Comparison of ENCODE assay signal across 8 cellular contexts in the genomic region with DNA sequence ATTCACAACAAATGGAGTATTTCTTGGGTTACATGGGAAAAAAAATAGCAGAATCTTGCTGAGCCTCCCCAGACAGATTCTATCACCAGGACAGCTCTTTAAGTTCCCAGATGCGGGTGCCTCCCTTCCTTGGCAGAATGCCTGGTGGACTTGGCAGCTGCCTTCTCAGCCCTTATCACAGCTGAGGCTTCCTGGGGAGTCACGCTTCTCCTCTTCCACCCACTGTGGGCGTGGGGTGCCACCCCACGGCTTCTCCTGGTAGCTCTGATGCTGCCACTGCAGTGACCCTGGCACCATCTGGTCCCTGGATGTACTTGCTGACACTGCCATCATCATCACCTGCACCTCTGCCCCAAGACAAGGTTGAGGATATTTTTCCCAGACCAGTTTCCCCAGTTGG. TPM values are rescaled to one million over a fixed set of nuclear protein-coding genes. Genes with fewer than 3 reads are reported as not detected.
DNase-seq lines count a peak whose midpoint lies in the region; ATAC-seq and TF ChIP-seq lines count a peak whose summit lies in the region.

No MANE protein-coding gene starts in this region.

- peak; percentile 82 to 92 for ATAC-seq in naive B cell (ENCODE audit: low read depth in 2 of 2)

- no peak overlapping the region for H2BK5ac ChIP-seq in mesenchymal stem cell (ENCODE audit: low read depth, low read length, poor library complexity, severe bottlenecking)

- POLR2A ChIA-PET in HEK293 (lab: Yijun Ruan, JAX), result interaction anchor here (0.6 kb wide), 1 partner anchor 21 kb away, joined by 4 read pairs; no protein-coding TSS in a partner anchor

- TF ChIP-seq CTCF in GM13977 (IDR thresholded peaks at IDR 0.05; ENCODE audit: extremely low read depth, insufficient read depth, missing control alignments) (peak; percentile 71), HEK293 (tag by site-specific recombination; IDR thresholded peaks at IDR 0.05) (peak; percentile 62)

- no peak overlapping the region for H2BK15ac ChIP-seq in mesenchymal stem cell (ENCODE audit: low read depth, poor library complexity, severe bottlenecking)

- WGBS in mesenchymal stem cell, result 67% methylated on average over 4 of the region's 4 CpGs

- H2AK5ac ChIP-seq in mesenchymal stem cell (ENCODE audit: low read length, severe bottlenecking), result no peak overlapping the region

- in situ Hi-C loops in GM13977 (cut with MboI; ENCODE audit: low pct_unique_long_range_greater_than_20kb, low sequenced_read_pairs, unreplicated experiment), result loop anchor here (25.0 kb wide), 2 partner anchors 320 to 595 kb away; no protein-coding TSS in a partner anchor

- no peak overlapping the region for H3K23ac ChIP-seq in mesenchymal stem cell (ENCODE audit: low read length in 2 of 2)

- no peaks in the 10 kb centered on the region for H3K9me3 Mint-ChIP-seq in naive B cell
- H3K9me3 Mint-ChIP-seq in activated naive CD4-positive, alpha-beta T cell treated with anti-CD3 and anti-CD28 coated beads, Interleukin-2, amount 10 ng/mL, durations not matched to agents 7 days and 5 days, result no peaks in the 10 kb centered on the region

- no peak overlapping the region for H4K91ac ChIP-seq in mesenchymal stem cell (ENCODE audit: low read length)

- peak overlapping the region in 1 of 8 donors; percentile 73 for H3K4me3 Mint-ChIP-seq in naive B cell
- H3K4me3 Mint-ChIP-seq in activated naive CD4-positive, alpha-beta T cell treated with anti-CD3 and anti-CD28 coated beads, Interleukin-2, amount 10 ng/mL, durations not matched to agents 7 days and 5 days, result no peak overlapping the region

- H3K27ac ChIP-seq in HEK293 (ENCODE audit: extremely low read depth, low read depth, low read length), result no peak overlapping the region
- no peak overlapping the region for H3K27ac ChIP-seq in caudate nucleus (ENCODE audit: low read depth, low read length)
- H3K27ac ChIP-seq in mesenchymal stem cell (ENCODE audit: low read length, poor library complexity, severe bottlenecking), result no peak overlapping the region

- H3K4ac ChIP-seq in mesenchymal stem cell (ENCODE audit: low read depth in 1 of 2, low read length in 2 of 2), result no peak overlapping the region

- no peak overlapping the region for H3K4me2 ChIP-seq in mesenchymal stem cell (ENCODE audit: low read length, poor library complexity, severe bottlenecking)

- H2BK12ac ChIP-seq in mesenchymal stem cell (ENCODE audit: low read length in 2 of 2), result no peak overlapping the region

- CTCF ChIA-PET in HEK293 (lab: Yijun Ruan, JAX), result interaction anchor here (0.6 to 3.5 kb wide), 6 partner anchors 10 to 597 kb away, joined by 3 to 15 read pairs (median 4); no protein-coding TSS in a partner anchor
- CTCF ChIA-PET in activated naive CD4-positive, alpha-beta T cell treated with anti-CD3 and anti-CD28 coated beads, Interleukin-2, amount 10 ng/mL, durations not matched to agents 7 days and 5 days (lab: Charles Lee), result interaction anchor here (0.8 to 1.2 kb wide), 2 partner anchors 10 to 315 kb away, joined by 3 to 4 read pairs; no protein-coding TSS in a partner anchor

- H3K79me1 ChIP-seq in mesenchymal stem cell (replicated peaks; ENCODE audit: low read length, poor library complexity, severe bottlenecking), result no peaks in the 10 kb centered on the region

- no peak overlapping the region for H2BK120ac ChIP-seq in mesenchymal stem cell (ENCODE audit: low read depth, low read length)

- no peaks in the 10 kb centered on the region for H3K4me1 ChIP-seq in HEK293 (ENCODE audit: control insufficient read depth, insufficient read depth, low read length)
- no peaks in the 10 kb centered on the region for H3K4me1 ChIP-seq in mesenchymal stem cell (ENCODE audit: control insufficient read depth, insufficient read depth, low read depth, low read length)

- DNase-seq in GM13977 (ENCODE audit: low spot score) (peak; percentile 22), NCI-H128 (lab: John Stamatoyannopoulos, UW; ENCODE audit: unreplicated experiment) (peak; percentile 20), caudate nucleus (lab: John Stamatoyannopoulos, UW) (peak in 56 of 61 donors; percentile 7 to 80 (median 54)), naive B cell (no peak), mesenchymal stem cell (no peak), GOT3 (lab: John Stamatoyannopoulos, UW) (no peak)
- no peak for DNase-seq in activated naive CD4-positive, alpha-beta T cell treated with anti-CD3 and anti-CD28 coated beads, Interleukin-2, amount 10 ng/mL, durations not matched to agents 7 days and 5 days

- H3K27me3 Mint-ChIP-seq in naive B cell, result peaks cover 7 to 15% (median 11%) of the 10 kb centered on the region in 3 donors
- peaks cover 15% of the 10 kb centered on the region for H3K27me3 Mint-ChIP-seq in activated naive CD4-positive, alpha-beta T cell treated with anti-CD3 and anti-CD28 coated beads, Interleukin-2, amount 10 ng/mL, durations not matched to agents 7 days and 5 days

- H2AFZ ChIP-seq in mesenchymal stem cell (ENCODE audit: low read depth, low read length), result no peak overlapping the region

- no peak overlapping the region for H3K14ac ChIP-seq in mesenchymal stem cell (ENCODE audit: low read length in 2 of 2)

- no peak overlapping the region for H4K8ac ChIP-seq in mesenchymal stem cell (ENCODE audit: low read length)

- H3K36me3 Mint-ChIP-seq in naive B cell, result no peaks in the 10 kb centered on the region
- H3K36me3 Mint-ChIP-seq in activated naive CD4-positive, alpha-beta T cell treated with anti-CD3 and anti-CD28 coated beads, Interleukin-2, amount 10 ng/mL, durations not matched to agents 7 days and 5 days, result no peaks in the 10 kb centered on the region

- H3K9ac ChIP-seq in mesenchymal stem cell (ENCODE audit: low read length), result no peak overlapping the region

- no peak overlapping the region for H3K27ac Mint-ChIP-seq in naive B cell
- H3K27ac Mint-ChIP-seq in activated naive CD4-positive, alpha-beta T cell treated with anti-CD3 and anti-CD28 coated beads, Interleukin-2, amount 10 ng/mL, durations not matched to agents 7 days and 5 days, result no peak overlapping the region

- H3K36me3 ChIP-seq in HEK293 (ENCODE audit: control insufficient read depth in 2 of 2, insufficient read depth in 1 of 2, low read length in 2 of 2) (no peaks in the 10 kb centered on the region), mesenchymal stem cell (ENCODE audit: control insufficient read depth in 1 of 2, insufficient read depth in 2 of 2, low read depth in 1 of 2, low read length in 2 of 2) (no peaks in the 10 kb centered on the region)

- H3K9me3 ChIP-seq in HEK293 (ENCODE audit: control insufficient read depth, insufficient read depth, low read depth, low read length), result no peaks in the 10 kb centered on the region
- H3K9me3 ChIP-seq in mesenchymal stem cell (ENCODE audit: control insufficient read depth, low read length), result no peaks in the 10 kb centered on the region

- peaks cover 10 to 23% (median 13%) of the 10 kb centered on the region in 3 donors for H3K4me1 Mint-ChIP-seq in naive B cell
- H3K4me1 Mint-ChIP-seq in activated naive CD4-positive, alpha-beta T cell treated with anti-CD3 and anti-CD28 coated beads, Interleukin-2, amount 10 ng/mL, durations not matched to agents 7 days and 5 days, result peaks cover 4% of the 10 kb centered on the region

- H3K4me3 ChIP-seq in HEK293 (ENCODE audit: low read depth, low read length) (no peak overlapping the region), mesenchymal stem cell (ENCODE audit: insufficient read depth in 1 of 2, low read depth in 1 of 2, low read length in 2 of 2) (no peak overlapping the region)

- H3K18ac ChIP-seq in mesenchymal stem cell (ENCODE audit: low read depth in 1 of 2, low read length in 2 of 2), result no peak overlapping the region

- no peaks in the 10 kb centered on the region for H3K27me3 ChIP-seq in mesenchymal stem cell (ENCODE audit: control insufficient read depth in 1 of 2, insufficient read depth in 1 of 2, low read length in 2 of 2)

TF ChIP-seq in HEK293, 187 proteins besides CTCF, POLR2A, EP300 and RAD21 (continues in another document):
- no peak for TF ChIP-seq ZNF624 (tag by site-specific recombination; IDR thresholded peaks at IDR 0.05)
- peak; percentile 65; the same call in 1 of the 2 replicates for TF ChIP-seq ZNF394 (tag by site-specific recombination; IDR thresholded peaks at IDR 0.05; ENCODE audit: borderline replicate concordance)
- TF ChIP-seq, protein P1, sequence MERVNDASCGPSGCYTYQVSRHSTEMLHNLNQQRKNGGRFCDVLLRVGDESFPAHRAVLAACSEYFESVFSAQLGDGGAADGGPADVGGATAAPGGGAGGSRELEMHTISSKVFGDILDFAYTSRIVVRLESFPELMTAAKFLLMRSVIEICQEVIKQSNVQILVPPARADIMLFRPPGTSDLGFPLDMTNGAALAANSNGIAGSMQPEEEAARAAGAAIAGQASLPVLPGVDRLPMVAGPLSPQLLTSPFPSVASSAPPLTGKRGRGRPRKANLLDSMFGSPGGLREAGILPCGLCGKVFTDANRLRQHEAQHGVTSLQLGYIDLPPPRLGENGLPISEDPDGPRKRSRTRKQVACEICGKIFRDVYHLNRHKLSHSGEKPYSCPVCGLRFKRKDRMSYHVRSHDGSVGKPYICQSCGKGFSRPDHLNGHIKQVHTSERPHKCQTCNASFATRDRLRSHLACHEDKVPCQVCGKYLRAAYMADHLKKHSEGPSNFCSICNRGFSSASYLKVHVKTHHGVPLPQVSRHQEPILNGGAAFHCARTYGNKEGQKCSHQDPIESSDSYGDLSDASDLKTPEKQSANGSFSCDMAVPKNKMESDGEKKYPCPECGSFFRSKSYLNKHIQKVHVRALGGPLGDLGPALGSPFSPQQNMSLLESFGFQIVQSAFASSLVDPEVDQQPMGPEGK (tag by site-specific recombination; IDR thresholded peaks at IDR 0.05), result no peak
- no peak for TF ChIP-seq ZNF473 (tag by site-specific recombination; IDR thresholded peaks at IDR 0.05)
- no peak for TF ChIP-seq ZSCAN23 (tag by site-specific recombination; IDR thresholded peaks at IDR 0.05)
- TF ChIP-seq ZNF654 (tag by site-specific recombination; IDR thresholded peaks at IDR 0.05; ENCODE audit: low read depth), result peak; percentile 28; the same call in 1 of the 2 replicates
- peak; percentile 66 for TF ChIP-seq ZFHX2 (tag by site-specific recombination; conservative IDR thresholded peaks at IDR 0.05)
- TF ChIP-seq ZNF561 (tag by site-specific recombination; IDR thresholded peaks at IDR 0.05; ENCODE audit: borderline replicate concordance), result 0 out of 2 replicates have a peak, but pooled peaks have one; percentile 30
- 0 out of 2 replicates have a peak, but pooled peaks have one; percentile 13 for TF ChIP-seq EGR2 (tag by site-specific recombination; IDR thresholded peaks at IDR 0.05; ENCODE audit: low read depth)

RNA-seq across cellular contexts. Expression of gene NME8, which starts 16.2 kb away (rescaled TPM):
- polyA plus RNA-seq in naive B cell (ENCODE audit: low read depth in 6 of 6), result not detected
- not detected for polyA plus RNA-seq in mesenchymal stem cell (2013, experiment 1 of 2)
- polyA plus RNA-seq in mesenchymal stem cell (2013, experiment 2 of 2), result not detected

Comparison
In these comparisons a context has a peak if more than half of its experiments do, and no peak if none do; other contexts are left out.
1. DNase-seq: peak in GM13977 (single experiment), NCI-H128 (single experiment) and caudate nucleus (56 of 61); none in naive B cell (single experiment), mesenchymal stem cell (single experiment), activated naive CD4-positive, alpha-beta T cell treated with anti-CD3 and anti-CD28 coated beads, Interleukin-2, amount 10 ng/mL, durations not matched to agents 7 days and 5 days (single experiment) and GOT3 (single experiment).